22 cellular contexts compared by ENCODE assay signal in the genomic region with DNA sequence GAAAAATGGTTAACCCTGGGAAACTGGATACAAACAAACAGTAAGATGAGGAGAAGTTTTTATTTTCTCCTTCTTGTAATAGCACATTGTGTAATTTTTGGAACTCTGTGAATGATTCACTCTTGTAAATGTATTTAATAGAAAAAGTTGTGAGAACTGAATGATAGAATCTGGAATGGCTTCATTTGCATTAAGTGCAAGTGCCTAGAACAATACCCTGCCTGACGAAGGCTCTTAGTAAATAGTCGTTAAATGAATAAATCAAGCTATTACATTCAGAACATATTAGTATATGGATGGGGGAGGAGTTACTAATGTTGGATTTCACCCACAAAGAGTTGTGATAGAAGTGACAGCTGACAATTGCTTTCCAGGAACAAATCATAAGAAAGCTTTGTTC.
"Had no signal": no experiment of that assay in that cellular context is flagged by ENCODE, and none has a peak within 500 bp of the region (broad histone marks: within the 10 kb centered on the region; RNA-seq: fewer than 3 reads in every experiment).

No MANE protein-coding gene starts in this region.

- DNase-seq: naive thymus-derived CD4-positive, alpha-beta T cell; natural killer cell; occipital lobe; pancreas; right cardiac atrium; small intestine; stimulated activated CD4-positive, alpha-beta T cell treated with anti-CD3 and anti-CD28 coated beads, Interleukin-15, amount 100 ng/mL, for 24 hours; stimulated activated CD4-positive, alpha-beta T cell treated with anti-CD3 and anti-CD28 coated beads, Interleukin-2, amount 100 ng/mL, for 24 hours; stimulated activated CD4-positive, alpha-beta T cell treated with anti-CD3 and anti-CD28 coated beads, Interleukin-2, amount 100 ng/mL, for 48 hours; stimulated activated CD4-positive, alpha-beta T cell treated with anti-CD3 and anti-CD28 coated beads, Interleukin-4, amount 100 ng/mL, for 24 hours; stimulated activated naive B cell treated with anti-CD40 and anti-IgM and Interleukin-4, amounts not matched to agents 10 μg/mL and 1 μg/mL and 100 μg/mL, for 72 hours; stimulated activated naive CD4-positive, alpha-beta T cell treated with Interleukin-2 at 50 U/mL for 16 hours; stomach; thyroid gland; upper lobe of right lung had no signal

- H3K27me3 ChIP-seq: neural progenitor cell, pancreas, stomach, thyroid gland, tibial nerve, upper lobe of right lung, vagina had no signal

- H3K4me1 ChIP-seq: neural progenitor cell, pancreas, prostate gland, stomach, thyroid gland, tibial nerve, upper lobe of right lung, vagina had no signal

- H3K27ac ChIP-seq: neural progenitor cell, pancreas, prostate gland, stomach, thoracic aorta, thyroid gland, tibial nerve, upper lobe of right lung, vagina had no signal

- H3K4me3 ChIP-seq: neural progenitor cell, pancreas, prostate gland, stomach, thoracic aorta, thyroid gland, tibial nerve, upper lobe of right lung, vagina had no signal

- H3K9ac ChIP-seq: neural progenitor cell had no signal

- H3K9me3 ChIP-seq: pancreas, prostate gland, stomach, thoracic aorta, thyroid gland, tibial nerve, upper lobe of right lung, vagina had no signal

- ATAC-seq: naive thymus-derived CD4-positive, alpha-beta T cell; natural killer cell; pancreas; right cardiac atrium; sciatic nerve; stimulated activated effector memory CD8-positive, alpha-beta T cell treated with anti-CD3 and anti-CD28 coated beads, Interleukin-12 subunit alpha, Interleukin-12 subunit beta, amount 100 ng/mL, for 72 hours; stimulated activated naive B cell treated with anti-CD40 and anti-IgM and Interleukin-4, amounts not matched to agents 10 μg/mL and 1 μg/mL and 100 μg/mL, for 72 hours; upper lobe of right lung had no signal

- H2AFZ ChIP-seq: neural progenitor cell had no signal

- H3K36me3 ChIP-seq: neural progenitor cell, pancreas, prostate gland, stomach, thoracic aorta, thyroid gland, tibial nerve, upper lobe of right lung, vagina had no signal

- H3K4me2 ChIP-seq: neural progenitor cell had no signal
